Comparison of ENCODE assay signal across 9 cellular contexts in genomic region chrX:136168929-136169735, GRCh38. TPM values are rescaled to one million over a fixed set of nuclear protein-coding genes. Genes with fewer than 3 reads are reported as not detected.
DNase-seq lines count a peak whose midpoint lies in the region; ATAC-seq, FAIRE-seq and TF ChIP-seq lines count a peak whose summit lies in the region.
"Had no signal": no experiment of that assay in that cellular context is flagged by ENCODE, and none has a peak within 500 bp of the region (broad histone marks: within the 10 kb centered on the region; RNA-seq: fewer than 3 reads in every experiment).

No MANE protein-coding gene starts in this region.

- no peak overlapping the region for H2AFZ ChIP-seq in K562 (ENCODE audit: low read depth, low read length)

- 3% methylated on average over 17 of the region's 17 CpGs for WGBS in K562 (ENCODE audit: insufficient coverage, low coverage, missing lambda C conversion rate)

- no peak overlapping the region for H3K4me3 ChIP-seq in K562

- no peaks in the 10 kb centered on the region for H3K9me1 ChIP-seq in K562 (ENCODE audit: control insufficient read depth, insufficient read depth, low read length)

- H3K4me2 ChIP-seq in K562 (ENCODE audit: insufficient read depth, low read length) = no peak overlapping the region

- 0 out of 2 replicates have a peak, but pooled peaks cover 7% of the 10 kb centered on the region for H4K20me1 ChIP-seq in K562 (replicated peaks; ENCODE audit: control insufficient read depth, insufficient read depth, low read length)

- no TSS peak for BruUV-seq in K562 (replicated peaks; lab: Mats Ljungman, UMichigan)

- POLR2A ChIA-PET in K562 (lab: Yijun Ruan, JAX) = no interaction called here

- DNase-seq in LHCN-M2 (ENCODE audit: low read depth) = peak; percentile 66
- peak in 3 of 4 experiments; percentile 28 to 62 (median 57) for DNase-seq in K562 (ENCODE audit: extremely low read depth in 1 of 4, low spot score in 3 of 4)
- DNase-seq in iPS DF 19.7 (ENCODE audit: low read depth, low spot score) = peak; percentile 33
- DNase-seq in stromal cell of bone marrow (ENCODE audit: low read depth) = peak; percentile 80
- DNase-seq in NCI-H1930 (lab: John Stamatoyannopoulos, UW) = no peak
- DNase-seq in activated CD4-positive, alpha-beta T cell treated with anti-CD3 and anti-CD28 coated beads for 4 hours = no peak
- no peak for DNase-seq in stimulated activated CD4-positive, alpha-beta T cell treated with anti-CD3 and anti-CD28 coated beads, Interleukin-4, amount 100 ng/mL, for 1 hour

- no peak for TF ChIP-seq CTCF in K562 (IDR thresholded peaks at IDR 0.05 in 2 of 3, conservative IDR thresholded peaks at IDR 0.05 in 1 of 3; ENCODE audit: insufficient read depth in 2 of 3, low read depth in 1 of 3, low read length in 3 of 3)

- H3K9me3 ChIP-seq in K562 (replicated peaks; ENCODE audit: control insufficient read depth, insufficient read depth, low read depth, low read length) = no peaks in the 10 kb centered on the region

- no peak overlapping the region for H3K27ac ChIP-seq in K562 (ENCODE audit: extremely low read depth, low read depth, low read length)

- no peak for TF ChIP-seq POLR2A in K562 (conservative IDR thresholded peaks at IDR 0.05)

- no peak for TF ChIP-seq EP300 in K562 (IDR thresholded peaks at IDR 0.05; ENCODE audit: low read length)

- peaks cover 22 to 36% of the 10 kb centered on the region in 2 experiments for H3K27me3 ChIP-seq in K562 (ENCODE audit: control insufficient read depth in 2 of 2, insufficient read depth in 2 of 2, low read length in 2 of 2)

- no peaks in the 10 kb centered on the region for H3K36me3 ChIP-seq in K562 (ENCODE audit: control insufficient read depth, insufficient read depth, low read length)

- no peak overlapping the region for H3K9ac ChIP-seq in K562 (ENCODE audit: insufficient read depth in 1 of 2, low read depth in 2 of 2, low read length in 2 of 2)

- FAIRE-seq in K562 (lab: Jason Lieb, UNC) = no peak
- FAIRE-seq: colon had no signal

- ATAC-seq in K562 = no peak; the same call in 2 of the 3 replicates
- ATAC-seq in GM18909 (IDR thresholded peaks at IDR 0.05; ENCODE audit: poor library complexity, unreplicated experiment) = no peak

- no peak for TF ChIP-seq RAD21 in K562 (CRISPR knock-in tag; conservative IDR thresholded peaks at IDR 0.05 in 1 of 2, IDR thresholded peaks at IDR 0.05 in 1 of 2)

- no peaks in the 10 kb centered on the region for H3K4me1 ChIP-seq in K562 (replicated peaks in 1 of 2; ENCODE audit: control insufficient read depth in 2 of 2, insufficient read depth in 2 of 2, low read length in 2 of 2)

- intact Hi-C loops in K562 (cut with micrococcal nuclease) = loop anchor here (5.0 to 10.0 kb wide), 3 partner anchors 326 to 526 kb away; partner anchors contain the start of gene HTATSF1

- CTCF ChIA-PET in K562 (lab: Yijun Ruan, JAX; ENCODE audit: low intra/inter-chr PET ratio) = no interaction called here

- H3K79me2 ChIP-seq in K562 (ENCODE audit: control insufficient read depth, insufficient read depth, low read length) = no peaks in the 10 kb centered on the region

- in situ Hi-C loops in K562 (cut with MboI) = loop anchor here (25.0 kb wide), 1 partner anchor 132 kb away; no protein-coding TSS in a partner anchor

TF ChIP-seq in K562, 482 proteins besides CTCF, POLR2A, EP300 and RAD21:
- TF ChIP-seq L3MBTL2 (IDR thresholded peaks at IDR 0.05) (no peak), RFX1 (IDR thresholded peaks at IDR 0.05) (peak; percentile 76), U2AF2 (optimal IDR thresholded peaks at IDR 0.05; ENCODE audit: low read depth, low read length) (no peak), RBM15 (IDR thresholded peaks at IDR 0.05; ENCODE audit: insufficient read depth, low read length) (no peak), FOXJ2 (tag; IDR thresholded peaks at IDR 0.05) (peak; percentile 41; the same call in 1 of the 2 replicates), PHF21A (IDR thresholded peaks at IDR 0.05; ENCODE audit: borderline replicate concordance, low read depth) (no peak), NFATC3 (IDR thresholded peaks at IDR 0.05) (no peak), E2F4 (CRISPR knock-in tag; IDR thresholded peaks at IDR 0.05; ENCODE audit: low read depth) (no peak), ZNF253 (CRISPR knock-in tag; conservative IDR thresholded peaks at IDR 0.05) (no peak)
TF ChIP-seq in K562: peak in this region for 2.

RNA-seq across cellular contexts. Expression of gene FHL1, which starts 21.8 kb away (rescaled TPM):
- 44.8 and 48.3 TPM in 2 replicates for total RNA-seq in LHCN-M2 (2014; rRNA removed)
- 106 TPM for polyA plus RNA-seq in LHCN-M2 (2012)
- 0.30 and 0.86 TPM in 2 replicates for total RNA-seq in K562 (2011; cell fraction: chromatin; rRNA removed; ENCODE audit: low replicate concordance)
- total RNA-seq in K562 (2011; cell fraction: nucleolus; rRNA removed) = 0.50 TPM in 1 of 2 replicates, not detected in the other
- total RNA-seq in K562 (2011; cell fraction: nucleoplasm; rRNA removed) = 0.31 and 0.81 TPM in 2 replicates
- total RNA-seq in K562 (2014; rRNA removed) = 0.29 and 1.1 TPM in 2 replicates
- total RNA-seq in K562 (2014; rRNA removed; fragmentation: Illumina TruSeq; extraction: Trizol) = 0.10 and 0.11 TPM in 2 replicates
- total RNA-seq in K562 (2015; rRNA removed; fragmentation: Illumina TruSeq; extraction: Trizol) = 0.08 TPM in 1 of 2 replicates, not detected in the other
- total RNA-seq in K562 (2021) = 0.27 and 0.76 TPM in 2 replicates
- 0.24 and 3.0 TPM in 2 replicates for polyA plus RNA-seq in K562 (2011; rRNA removed)
- 0.22 and 3.4 TPM in 2 replicates for polyA plus RNA-seq in K562 (2011; cell fraction: cytosol; rRNA removed)
- 0.17 and 1.5 TPM in 2 replicates for polyA plus RNA-seq in K562 (2011; cell fraction: nucleus; rRNA removed)
- polyA plus RNA-seq in K562 (2012) = 0.17 and 0.39 TPM in 2 replicates
- polyA plus RNA-seq in K562 (2014; fragmentation: Illumina TruSeq; extraction: Trizol) = 0.12 and 0.25 TPM in 2 replicates
- polyA plus RNA-seq in K562 (2014; fragmentation: Nextera tagmentation; extraction: Ambion mirVana) = under 1 TPM; 0.03 to 0.08 TPM
- polyA plus RNA-seq in K562 (2014; rRNA removed) = 0.05 and 0.13 TPM in 2 replicates
- polyA minus RNA-seq in K562 (2011; rRNA and poly(A)+ RNA removed) = 2.4 TPM in 1 of 2 replicates, not detected in the other
- polyA minus RNA-seq in K562 (2011; cell fraction: cytosol; rRNA and poly(A)+ RNA removed) = 1.3 and 1.4 TPM in 2 replicates
- 0.27 TPM in 1 of 2 replicates, not detected in the other for polyA minus RNA-seq in K562 (2011; cell fraction: nucleus; rRNA and poly(A)+ RNA removed)

Comparison
In these comparisons a context has a peak if more than half of its experiments do, and no peak if none do; other contexts are left out.
1. DNase-seq: peak in LHCN-M2 (single experiment), K562 (3 of 4), iPS DF 19.7 (single experiment) and stromal cell of bone marrow (single experiment); none in NCI-H1930 (0 of 2), activated CD4-positive, alpha-beta T cell treated with anti-CD3 and anti-CD28 coated beads for 4 hours (0 of 2) and stimulated activated CD4-positive, alpha-beta T cell treated with anti-CD3 and anti-CD28 coated beads, Interleukin-4, amount 100 ng/mL, for 1 hour (single experiment).
2. RNA of gene FHL1, which starts 21.8 kb away (total RNA-seq): 44.8 to 48.3 TPM in LHCN-M2; 0.08 to 1.1 TPM in K562; every median in the first group is over 10 times any median in the second.